In genomic region chr17:46154151-46154816, GRCh38 we compare ENCODE assay signal across 9 cellular contexts. TPM values are rescaled to one million over a fixed set of nuclear protein-coding genes. Genes with fewer than 3 reads are reported as not detected.
DNase-seq lines count a peak whose midpoint lies in the region; ATAC-seq and TF ChIP-seq lines count a peak whose summit lies in the region.
"Had no signal": no experiment of that assay in that cellular context is flagged by ENCODE, and none has a peak within 500 bp of the region (broad histone marks: within the 10 kb centered on the region; RNA-seq: fewer than 3 reads in every experiment).

No MANE protein-coding gene starts in this region.

- H3K18ac ChIP-seq in mesendoderm (ENCODE audit: low read length), result no peak overlapping the region

- H3K9me3 Mint-ChIP-seq in CD14-positive monocyte, result no peaks in the 10 kb centered on the region
- H3K9me3 Mint-ChIP-seq in activated naive CD8-positive, alpha-beta T cell (ENCODE audit: low read depth), result no peaks in the 10 kb centered on the region

- no peaks in the 10 kb centered on the region for H3K27me3 ChIP-seq in mesendoderm (ENCODE audit: insufficient read depth, low read length, poor library complexity)

- H3K79me1 ChIP-seq in mesendoderm (ENCODE audit: low read length), result peaks cover 10% of the 10 kb centered on the region

- H3K56ac ChIP-seq in mesendoderm (ENCODE audit: low read length), result peak overlapping the region; percentile 31

- H3K4ac ChIP-seq in mesendoderm (ENCODE audit: low read depth, low read length), result no peak overlapping the region

- no peak overlapping the region for H2AK5ac ChIP-seq in mesendoderm (ENCODE audit: low read length)

- no peak overlapping the region for H4K8ac ChIP-seq in mesendoderm (ENCODE audit: low read depth, low read length)

- H3K27ac Mint-ChIP-seq in CD14-positive monocyte, result peak overlapping the region in 6 of 7 donors; percentile 25 to 76 (median 68)
- H3K27ac Mint-ChIP-seq in activated naive CD8-positive, alpha-beta T cell, result peak overlapping the region; percentile 88

- WGBS in mesendoderm (ENCODE audit: extremely low coverage, insufficient coverage, low lambda C conversion rate), result no CpG with 5 or more reads among the region's 9 CpGs

- no peak for ATAC-seq in omental fat pad (ENCODE audit: low FRiP score)

- H3K79me2 ChIP-seq in mesendoderm (ENCODE audit: control insufficient read depth, insufficient read depth, low read length), result peaks cover 93% of the 10 kb centered on the region

- H3K27me3 Mint-ChIP-seq in CD14-positive monocyte (ENCODE audit: low read depth in 3 of 3), result no peaks in the 10 kb centered on the region
- no peaks in the 10 kb centered on the region for H3K27me3 Mint-ChIP-seq in activated naive CD8-positive, alpha-beta T cell

- peaks cover 9% of the 10 kb centered on the region for H3K4me1 ChIP-seq in mesendoderm (ENCODE audit: control insufficient read depth, low read depth, low read length)

- no peak overlapping the region for H2BK15ac ChIP-seq in mesendoderm (replicated peaks; ENCODE audit: low read depth)

- TF ChIP-seq CTCF in CD14-positive monocyte (IDR thresholded peaks at IDR 0.05) (no peak), omental fat pad (IDR thresholded peaks at IDR 0.05) (no peak)

- peaks cover 63% of the 10 kb centered on the region for H3K4me1 Mint-ChIP-seq in CD14-positive monocyte
- peaks cover 94% of the 10 kb centered on the region for H3K4me1 Mint-ChIP-seq in activated naive CD8-positive, alpha-beta T cell (ENCODE audit: low read depth)

- intact Hi-C loops in CD14-positive monocyte (cut with micrococcal nuclease), result loop anchor here in 1 of 2 donors (5.0 kb wide), 1 partner anchor 33 kb away; no protein-coding TSS in a partner anchor

- no peaks in the 10 kb centered on the region for H3K36me3 ChIP-seq in mesendoderm (ENCODE audit: control insufficient read depth, insufficient read depth, low read length)

- no peak overlapping the region for H3K27ac ChIP-seq in mesendoderm (ENCODE audit: low read depth, low read length)
- H3K27ac ChIP-seq: RWPE1 had no signal

- H3K4me3 Mint-ChIP-seq in CD14-positive monocyte, result peak overlapping the region in 1 of 2 donors; percentile 6
- peak overlapping the region; percentile 66 for H3K4me3 Mint-ChIP-seq in activated naive CD8-positive, alpha-beta T cell

- H4K5ac ChIP-seq in mesendoderm (ENCODE audit: low read length), result no peak overlapping the region

- H3K9ac ChIP-seq in mesendoderm (ENCODE audit: low read length), result peak overlapping the region; percentile 4

- H3K23ac ChIP-seq in mesendoderm (ENCODE audit: low read length), result no peak overlapping the region

- DNase-seq in CD14-positive monocyte (ENCODE audit: low spot score) (no peak), Kasumi-1 (lab: John Stamatoyannopoulos, UW) (peak; percentile 34 to 40), mesendoderm (no peak), DMS79 (lab: John Stamatoyannopoulos, UW) (no peak), occipital lobe (lab: John Stamatoyannopoulos, UW) (no peak), omental fat pad (ENCODE audit: low spot score) (no peak), NCI-H1092 treated with DMSO at 0.1 percent for 48 hours (lab: John Stamatoyannopoulos, UW) (no peak)

- H3K4me3 ChIP-seq in mesendoderm (ENCODE audit: low read length), result no peak overlapping the region

- H2BK120ac ChIP-seq in mesendoderm (ENCODE audit: low read depth, low read length), result no peak overlapping the region

- no peak overlapping the region for H3K4me2 ChIP-seq in mesendoderm (ENCODE audit: low read length)

- H3K36me3 Mint-ChIP-seq in CD14-positive monocyte, result peaks cover 3 to 11% of the 10 kb centered on the region in 2 donors
- H3K36me3 Mint-ChIP-seq in activated naive CD8-positive, alpha-beta T cell, result no peaks in the 10 kb centered on the region

- H2BK5ac ChIP-seq in mesendoderm (ENCODE audit: low read length), result no peak overlapping the region

RNA-seq across cellular contexts. Expression of gene KANSL1, which starts 38.9 kb away (rescaled TPM):
- polyA plus RNA-seq in CD14-positive monocyte, result 1 to 10 TPM; 3.1 to 4.6 TPM
- 34.9 TPM for polyA plus RNA-seq in mesendoderm (2013, experiment 1 of 2)
- polyA plus RNA-seq in mesendoderm (2013, experiment 2 of 2), result 34.7 TPM
- 116 TPM for total RNA-seq in occipital lobe
- 100 to 1,000 TPM in 1 of 4 donors, 10 to 100 TPM in 3; 48.9 to 109 (median 57.4) TPM for total RNA-seq in omental fat pad

Comparison
In these comparisons a context has a peak if more than half of its experiments do, and no peak if none do; other contexts are left out.
1. DNase-seq: peak in Kasumi-1 (2 of 2); none in CD14-positive monocyte (single experiment), mesendoderm (single experiment), DMS79 (single experiment), occipital lobe (single experiment), omental fat pad (single experiment) and NCI-H1092 treated with DMSO at 0.1 percent for 48 hours (single experiment).